In genomic region chr5:42930934-42931333, GRCh38 we compare ENCODE assay signal across 26 cellular contexts.
"Had no signal": no experiment of that assay in that cellular context is flagged by ENCODE, and none has a peak within 500 bp of the region (broad histone marks: within the 10 kb centered on the region; RNA-seq: fewer than 3 reads in every experiment).

No MANE protein-coding gene starts in this region.

- H3K4me3 ChIP-seq: ascending aorta, esophagus squamous epithelium, lower lobe of right lung, smooth muscle cell, testis had no signal

- H3K27me3 ChIP-seq: ascending aorta, testis had no signal

- FAIRE-seq: TTC549 had no signal

- H3K36me3 ChIP-seq: ascending aorta, esophagus squamous epithelium, lower lobe of right lung had no signal

- DNase-seq: activated CD4-positive, alpha-beta memory T cell treated with anti-CD3 and anti-CD28 coated beads, Interleukin-2, amount 10 ng/mL, durations not matched to agents 7 days and 5 days; activated CD4-positive, alpha-beta T cell treated with anti-CD3 and anti-CD28 coated beads for 4 hours; activated naive CD4-positive, alpha-beta T cell treated with Interleukin-2 at 50 U/mL for 16 hours; activated naive CD8-positive, alpha-beta T cell treated with anti-CD3 and anti-CD28 coated beads, Interleukin-2, amount 50 U/mL, for 24 hours; activated T-cell treated with anti-CD3 and anti-CD28 coated beads, Interleukin-2, amount 50 U/mL, for 24 hours; effector CD8-positive, alpha-beta T cell; esophagus squamous epithelium; foreskin melanocyte; glutamatergic neuron; hippocampal formation; islet precursor cell; left colon; lower lobe of right lung; stimulated activated CD4-positive, alpha-beta T cell treated with anti-CD3 and anti-CD28 coated beads, Interleukin-4, amount 100 ng/mL, for 1 hour; testis had no signal

- H3K9me3 Mint-ChIP-seq: activated naive CD8-positive, alpha-beta T cell treated with anti-CD3 and anti-CD28 coated beads, Interleukin-2, amount 50 U/mL, for 24 hours; activated T-cell treated with anti-CD3 and anti-CD28 coated beads, Interleukin-2, amount 50 U/mL, for 24 hours; type B pancreatic cell had no signal

- H3K27ac Mint-ChIP-seq: activated CD4-positive, alpha-beta memory T cell treated with anti-CD3 and anti-CD28 coated beads, Interleukin-2, amount 10 ng/mL, durations not matched to agents 7 days and 5 days; activated naive CD8-positive, alpha-beta T cell treated with anti-CD3 and anti-CD28 coated beads, Interleukin-2, amount 50 U/mL, for 24 hours; activated T-cell treated with anti-CD3 and anti-CD28 coated beads, Interleukin-2, amount 50 U/mL, for 24 hours; activated T-helper 2 cell treated with anti-CD3 and anti-CD28 coated beads, Interferon-gamma antibody, Interleukin-2, Interleukin-4, amounts not matched to agents 10 μg/mL and 5 μg/mL and 100 μg/mL, durations not matched to agents 14 hours and 24 hours and 36 hours; dendritic cell treated with granulocyte-macrophage colony-stimulating factor and Interleukin-4, amounts not matched to agents 40 ng/mL and 50 ng/mL, for 4 days; nephron; T-helper 2 cell treated with Interferon-gamma antibody and Interleukin-4, amounts not matched to agents 5 μg/mL and 100 μg/mL, for 36 hours; type B pancreatic cell; WTC11 had no signal

- H3K27me3 Mint-ChIP-seq: activated naive CD8-positive, alpha-beta T cell treated with anti-CD3 and anti-CD28 coated beads, Interleukin-2, amount 50 U/mL, for 24 hours; activated T-cell treated with anti-CD3 and anti-CD28 coated beads, Interleukin-2, amount 50 U/mL, for 24 hours had no signal

- ATAC-seq: activated naive CD8-positive, alpha-beta T cell treated with anti-CD3 and anti-CD28 coated beads, Interleukin-2, amount 50 U/mL, for 24 hours; left colon; lower lobe of right lung; sciatic nerve; WTC11 had no signal

- H3K27ac ChIP-seq: ascending aorta, esophagus squamous epithelium, lower lobe of right lung, parathyroid adenoma, testis had no signal

- H3K9me3 ChIP-seq: testis had no signal

- H3K4me3 Mint-ChIP-seq: activated CD4-positive, alpha-beta memory T cell treated with anti-CD3 and anti-CD28 coated beads, Interleukin-2, amount 10 ng/mL, durations not matched to agents 7 days and 5 days; activated naive CD8-positive, alpha-beta T cell treated with anti-CD3 and anti-CD28 coated beads, Interleukin-2, amount 50 U/mL, for 24 hours; activated T-cell treated with anti-CD3 and anti-CD28 coated beads, Interleukin-2, amount 50 U/mL, for 24 hours; dendritic cell treated with granulocyte-macrophage colony-stimulating factor and Interleukin-4, amounts not matched to agents 40 ng/mL and 50 ng/mL, for 4 days; nephron; T-helper 2 cell treated with Interferon-gamma antibody and Interleukin-4, amounts not matched to agents 5 μg/mL and 100 μg/mL, for 36 hours; type B pancreatic cell; WTC11 had no signal

- H3K36me3 Mint-ChIP-seq: type B pancreatic cell had no signal

- H3K4me1 Mint-ChIP-seq: activated CD4-positive, alpha-beta memory T cell treated with anti-CD3 and anti-CD28 coated beads, Interleukin-2, amount 10 ng/mL, durations not matched to agents 7 days and 5 days; nephron; WTC11 had no signal

- H3K4me1 ChIP-seq: ascending aorta, lower lobe of right lung, parathyroid adenoma, testis had no signal
